8 cellular contexts compared by ENCODE assay signal in the genomic region with DNA sequence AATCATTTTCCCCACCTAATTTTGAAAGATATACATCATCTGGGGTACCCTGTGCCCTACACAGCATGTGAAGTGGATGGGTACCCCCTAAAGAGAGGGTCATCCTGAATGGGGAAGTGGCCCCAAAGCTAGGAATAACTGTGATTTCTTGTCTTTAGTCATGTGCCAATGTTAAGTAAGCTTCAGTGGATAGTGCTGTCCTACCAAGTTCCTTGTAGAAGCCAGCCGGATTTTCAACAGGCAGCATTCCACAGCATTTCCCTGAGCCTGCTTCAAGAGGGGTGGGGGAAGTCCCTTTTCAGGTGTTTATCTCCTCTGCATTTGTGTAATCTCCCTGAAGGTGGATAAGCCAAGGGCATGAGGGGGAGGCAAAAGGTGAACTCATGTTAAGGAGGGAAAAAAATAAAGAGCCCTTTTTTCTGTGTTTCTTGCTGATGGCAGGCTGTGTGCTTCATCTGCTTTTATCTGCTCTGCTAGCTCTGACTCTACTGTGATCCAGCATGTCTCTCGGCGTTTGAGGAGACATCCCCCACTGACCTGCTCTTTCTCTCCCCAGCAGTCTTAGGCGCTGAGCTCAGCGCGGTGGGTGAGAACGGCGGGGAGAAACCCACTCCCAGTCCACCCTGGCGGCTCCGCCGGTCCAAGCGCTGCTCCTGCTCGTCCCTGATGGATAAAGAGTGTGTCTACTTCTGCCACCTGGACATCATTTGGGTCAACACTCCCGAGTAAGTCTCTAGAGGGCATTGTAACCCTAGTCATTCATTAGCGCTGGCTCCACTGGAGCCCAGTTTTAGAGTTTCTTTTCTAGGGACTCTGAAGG. TPM values are rescaled to one million over a fixed set of nuclear protein-coding genes. Genes with fewer than 3 reads are reported as not detected.
A peak's percentile ranks its signal among the peaks of the same experiment; 100 is the strongest.
DNase-seq lines count a peak whose midpoint lies in the region; ATAC-seq and TF ChIP-seq lines count a peak whose summit lies in the region.

No MANE protein-coding gene starts in this region.

- H4K20me1 ChIP-seq in OCI-LY1 (ENCODE audit: insufficient read depth, low read length) (no peaks in the 10 kb centered on the region), fibroblast of lung (ENCODE audit: control insufficient read depth, extremely low read depth, insufficient read depth, low read length) (no peaks in the 10 kb centered on the region)

- TF ChIP-seq CTCF in OCI-LY1 (IDR thresholded peaks at IDR 0.05; ENCODE audit: low read length) (peak; percentile 46), fibroblast of lung (conservative IDR thresholded peaks at IDR 0.05 in 1 of 2, IDR thresholded peaks at IDR 0.05 in 1 of 2; ENCODE audit: low read depth in 1 of 2, low read length in 2 of 2) (peak in 1 of 2 donors; percentile 14), ovary (IDR thresholded peaks at IDR 0.05) (no peak)

- ATAC-seq in HG02610 (IDR thresholded peaks at IDR 0.05; ENCODE audit: unreplicated experiment): no peak

- WGBS in ovary, 3 donors: 9 to 30% (median 25%) methylated on average over 15 of the region's 15 CpGs

- no peak for TF ChIP-seq POLR2A in ovary (IDR thresholded peaks at IDR 0.05)

- H3K4me2 ChIP-seq in OCI-LY1 (ENCODE audit: low read length) (peak overlapping the region; percentile 85), fibroblast of lung (ENCODE audit: extremely low read depth, insufficient read depth, low read length) (peak overlapping the region; percentile 18)

- no peak overlapping the region for H2AFZ ChIP-seq in OCI-LY1 (ENCODE audit: low read length)
- no peak overlapping the region for H2AFZ ChIP-seq in fibroblast of lung (ENCODE audit: low read length)

- no peaks in the 10 kb centered on the region for H3K27me3 ChIP-seq in OCI-LY1 (ENCODE audit: insufficient read depth, low read length)
- H3K27me3 ChIP-seq in fibroblast of lung (ENCODE audit: control insufficient read depth, insufficient read depth, low read length): no peaks in the 10 kb centered on the region
- no peaks in the 10 kb centered on the region for H3K27me3 ChIP-seq in ovary

- H3K36me3 ChIP-seq in OCI-LY1 (ENCODE audit: insufficient read depth, low read length): peaks cover 26% of the 10 kb centered on the region
- no peaks in the 10 kb centered on the region for H3K36me3 ChIP-seq in fibroblast of lung (ENCODE audit: control insufficient read depth, insufficient read depth, low read length)
- no peaks in the 10 kb centered on the region for H3K36me3 ChIP-seq in ovary

- H3F3A ChIP-seq in OCI-LY1 (ENCODE audit: insufficient read depth, low read length): no peaks in the 10 kb centered on the region

- intact Hi-C loops in ovary (cut with DNase I): loop anchor here in 1 of 4 donors (10.0 kb wide), 1 partner anchor 313 kb away; no protein-coding TSS in a partner anchor

- H3K9me3 ChIP-seq in OCI-LY1 (ENCODE audit: low read length) (no peaks in the 10 kb centered on the region), fibroblast of lung (ENCODE audit: control insufficient read depth, insufficient read depth, low read depth, low read length) (no peaks in the 10 kb centered on the region), ovary (no peaks in the 10 kb centered on the region)

- peak overlapping the region; percentile 63 for H3K9ac ChIP-seq in OCI-LY1 (ENCODE audit: low read length)
- H3K9ac ChIP-seq in fibroblast of lung (ENCODE audit: insufficient read depth, low read length): no peak overlapping the region

- H3K27ac ChIP-seq in OCI-LY1 (ENCODE audit: low read depth, low read length, poor library complexity, severe bottlenecking) (peak overlapping the region; percentile 7), fibroblast of lung (ENCODE audit: insufficient read depth, low read length) (no peak overlapping the region), ovary (no peak overlapping the region)

- H3K9me2 ChIP-seq in OCI-LY1 (ENCODE audit: low read depth, low read length): no peaks in the 10 kb centered on the region

- peaks cover 12% of the 10 kb centered on the region; the same call in 1 of the 2 replicates for H3K79me2 ChIP-seq in OCI-LY1 (ENCODE audit: insufficient read depth, low read length)
- no peaks in the 10 kb centered on the region for H3K79me2 ChIP-seq in fibroblast of lung (ENCODE audit: control insufficient read depth, insufficient read depth, low read length)

- TF ChIP-seq EP300 in ovary (IDR thresholded peaks at IDR 0.05): no peak

- H3K4me3 ChIP-seq in OCI-LY1 (ENCODE audit: low read depth, low read length, poor library complexity, severe bottlenecking) (peak overlapping the region; percentile 61), fibroblast of lung (replicated peaks in 1 of 4; ENCODE audit: control extremely low read depth in 1 of 4, insufficient read depth in 1 of 4, low read depth in 3 of 4, low read length in 4 of 4) (peak overlapping the region in 3 of 4 experiments; percentile 3 to 29 (median 7)), ovary (peak overlapping the region; percentile 13)

- DNase-seq in EL: peak; percentile 62
- DNase-seq in fibroblast of lung (ENCODE audit: low read depth in 2 of 2): peak in 1 of 2 donors; percentile 49
- no peak for DNase-seq in ovary
- DNase-seq in GM19238 (ENCODE audit: insufficient read length, low spot score): no peak
- no peak for DNase-seq in UCSD-AML1 (lab: John Stamatoyannopoulos, UW; ENCODE audit: unreplicated experiment)
- no peak for DNase-seq in NCI-H146 (lab: John Stamatoyannopoulos, UW)

- peaks cover 40% of the 10 kb centered on the region for H3K4me1 ChIP-seq in OCI-LY1 (ENCODE audit: insufficient read depth, low read length, severe bottlenecking)
- H3K4me1 ChIP-seq in fibroblast of lung (ENCODE audit: control insufficient read depth, extremely low read depth, insufficient read depth, low read length): peaks cover 5% of the 10 kb centered on the region
- no peaks in the 10 kb centered on the region for H3K4me1 ChIP-seq in ovary (ENCODE audit: insufficient read depth)

RNA-seq across cellular contexts. Expression of gene EDN1, which starts 1.8 kb away (rescaled TPM):
- total RNA-seq in fibroblast of lung: 0.17 and 0.26 TPM in 2 replicates
- 2.7 and 10.1 TPM in 2 replicates for polyA plus RNA-seq in fibroblast of lung
- polyA plus RNA-seq in fibroblast of lung (2012): 1.4 and 5.4 TPM in 2 replicates
- 1.4 and 2.4 TPM in 2 replicates for polyA minus RNA-seq in fibroblast of lung (ENCODE audit: low replicate concordance)
- total RNA-seq in ovary: 10 to 100 TPM in 1 of 7 donors, 1 to 10 TPM in 5, under 1 TPM in 1; 0.95 to 11.1 (median 3.1) TPM
- 1 to 10 TPM; 2.0 to 8.0 TPM for polyA plus RNA-seq in ovary

Comparison
In these comparisons a context has a peak if more than half of its experiments do, and no peak if none do; other contexts are left out.
1. H3K4me3 ChIP-seq: peak in every context shown above with its lines; median percentile 61 in OCI-LY1; 13 in ovary; 7 in fibroblast of lung.